Comparison of ENCODE assay signal across 24 cellular contexts in the genomic region with DNA sequence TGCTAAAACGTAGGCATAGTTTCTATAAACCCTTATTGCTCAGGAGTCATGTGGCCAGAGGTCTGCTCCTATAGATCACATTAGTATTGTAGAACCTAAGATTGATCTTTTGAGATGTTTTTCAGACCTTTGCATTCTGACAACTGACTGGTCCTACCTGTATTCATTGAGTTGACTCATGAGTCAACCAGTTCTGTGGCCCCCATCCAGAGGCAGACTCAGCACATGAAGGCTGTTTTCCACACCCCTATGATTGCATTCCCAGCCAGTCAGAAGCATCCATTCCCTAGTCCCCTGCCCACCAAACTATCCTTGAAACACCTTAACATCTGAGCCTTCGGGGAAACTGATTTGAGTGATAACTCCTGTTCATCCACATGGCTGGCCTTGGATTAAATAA.
"Had no signal": no experiment of that assay in that cellular context is flagged by ENCODE, and none has a peak within 500 bp of the region (broad histone marks: within the 10 kb centered on the region; RNA-seq: fewer than 3 reads in every experiment).

No MANE protein-coding gene starts in this region.

- H3K27ac Mint-ChIP-seq: memory B cell; natural killer cell treated with Interleukin-12 subunit alpha and Interleukin-12 subunit beta and Interleukin-15 and Interleukin-18, amount 100 ng/mL, for 72 hours; progenitor cell of endocrine pancreas; stimulated activated naive B cell treated with anti-CD40 and anti-IgM and Interleukin-4, amounts not matched to agents 10 μg/mL and 1 μg/mL and 100 μg/mL, for 72 hours had no signal

- ATAC-seq: mucosa of descending colon; naive thymus-derived CD4-positive, alpha-beta T cell; natural killer cell treated with Interleukin-12 subunit alpha and Interleukin-12 subunit beta and Interleukin-15 and Interleukin-18, amount 100 ng/mL, for 72 hours; right lobe of liver; stimulated activated naive B cell treated with anti-CD40 and anti-IgM and Interleukin-4, amounts not matched to agents 10 μg/mL and 1 μg/mL and 100 μg/mL, for 72 hours; stimulated activated naive CD8-positive, alpha-beta T cell treated with anti-CD3 and anti-CD28 coated beads, Interleukin-15, Interleukin-2, amounts not matched to agents 100 U/mL and 50 U/mL, for 24 hours; upper lobe of right lung had no signal

- H3K9me3 Mint-ChIP-seq: natural killer cell treated with Interleukin-12 subunit alpha and Interleukin-12 subunit beta and Interleukin-15 and Interleukin-18, amount 100 ng/mL, for 72 hours had no signal

- H3K36me3 ChIP-seq: left ventricle myocardium inferior, ovary, right atrium auricular region, right lobe of liver, stomach, thyroid gland, transverse colon, upper lobe of right lung had no signal

- H3K4me3 Mint-ChIP-seq: memory B cell; naive thymus-derived CD4-positive, alpha-beta T cell; natural killer cell treated with Interleukin-12 subunit alpha and Interleukin-12 subunit beta and Interleukin-15 and Interleukin-18, amount 100 ng/mL, for 72 hours; stimulated activated naive B cell treated with anti-CD40 and anti-IgM and Interleukin-4, amounts not matched to agents 10 μg/mL and 1 μg/mL and 100 μg/mL, for 72 hours had no signal

- H3K36me3 Mint-ChIP-seq: memory B cell; natural killer cell treated with Interleukin-12 subunit alpha and Interleukin-12 subunit beta and Interleukin-15 and Interleukin-18, amount 100 ng/mL, for 72 hours; stimulated activated naive B cell treated with anti-CD40 and anti-IgM and Interleukin-4, amounts not matched to agents 10 μg/mL and 1 μg/mL and 100 μg/mL, for 72 hours had no signal

- H3K4me3 ChIP-seq: left ventricle myocardium inferior, lung, mucosa of descending colon, ovary, right atrium auricular region, right lobe of liver, smooth muscle cell, stomach, testis, thyroid gland, transverse colon, upper lobe of right lung had no signal

- H3K27me3 ChIP-seq: ovary, right atrium auricular region, right lobe of liver, stomach, testis, thyroid gland, transverse colon, upper lobe of right lung had no signal

- FAIRE-seq: urothelium cell line had no signal

- DNase-seq: hypothalamus; islet precursor cell; left ventricle myocardium inferior; midbrain; mucosa of descending colon; naive thymus-derived CD4-positive, alpha-beta T cell; ovary; right lobe of liver; stimulated activated CD4-positive, alpha-beta T cell treated with anti-CD3 and anti-CD28 coated beads, Interleukin-1b, Interleukin-23, amount 100 ng/mL, for 48 hours; stimulated activated CD4-positive, alpha-beta T cell treated with anti-CD3 and anti-CD28 coated beads, Interleukin-4, amount 100 ng/mL, for 1 hour; stimulated activated naive B cell treated with anti-CD40 and anti-IgM and Interleukin-4, amounts not matched to agents 10 μg/mL and 1 μg/mL and 100 μg/mL, for 72 hours; stimulated activated naive CD8-positive, alpha-beta T cell treated with anti-CD3 and anti-CD28 coated beads, Interleukin-15, Interleukin-2, amounts not matched to agents 100 U/mL and 50 U/mL, for 24 hours; stomach; testis; thyroid gland; transverse colon; upper lobe of right lung had no signal

- H3K9me3 ChIP-seq: left ventricle myocardium inferior, mucosa of descending colon, ovary, right atrium auricular region, right lobe of liver, stomach, testis, thyroid gland, transverse colon, upper lobe of right lung had no signal

- H3K4me1 Mint-ChIP-seq: memory B cell; naive thymus-derived CD4-positive, alpha-beta T cell; stimulated activated naive B cell treated with anti-CD40 and anti-IgM and Interleukin-4, amounts not matched to agents 10 μg/mL and 1 μg/mL and 100 μg/mL, for 72 hours had no signal
